In genomic region chr2:102235491-102235890, GRCh38 we compare ENCODE assay signal across 9 cellular contexts. TPM values are rescaled to one million over a fixed set of nuclear protein-coding genes. Genes with fewer than 3 reads are reported as not detected.
A peak's percentile ranks its signal among the peaks of the same experiment; 100 is the strongest.
DNase-seq lines count a peak whose midpoint lies in the region; ATAC-seq and TF ChIP-seq lines count a peak whose summit lies in the region.
"Had no signal": no experiment of that assay in that cellular context is flagged by ENCODE, and none has a peak within 500 bp of the region (broad histone marks: within the 10 kb centered on the region; RNA-seq: fewer than 3 reads in every experiment).

No MANE protein-coding gene starts in this region.

- H3K36me3 ChIP-seq in ACC112 (ENCODE audit: insufficient read depth, low read length): peaks cover 10% of the 10 kb centered on the region; the same call in 1 of the 2 replicates

- ATAC-seq in HG02610 (IDR thresholded peaks at IDR 0.05; ENCODE audit: unreplicated experiment): no peak
- ATAC-seq in GM18907 (IDR thresholded peaks at IDR 0.05; ENCODE audit: unreplicated experiment): no peak

- H3K4me1 ChIP-seq in ACC112 (ENCODE audit: control insufficient read depth, insufficient read depth, low read length, unreplicated experiment): peaks cover 29% of the 10 kb centered on the region

- H3K27me3 ChIP-seq in ACC112 (ENCODE audit: insufficient read depth, low read length): no peaks in the 10 kb centered on the region

- peak overlapping the region; percentile 99 for H3K27ac ChIP-seq in ACC112 (ENCODE audit: low read depth, low read length)

- H2AFZ ChIP-seq in ACC112 (ENCODE audit: low read length, unreplicated experiment): no peak overlapping the region

- H3K4me3 ChIP-seq in ACC112 (ENCODE audit: low read depth, low read length) (no peak overlapping the region), foreskin fibroblast (ENCODE audit: low read depth in 1 of 2, low read length in 2 of 2) (no peak overlapping the region)

- no peaks in the 10 kb centered on the region for H3K79me2 ChIP-seq in ACC112 (ENCODE audit: control insufficient read depth, insufficient read depth, low read length, unreplicated experiment)

- in situ Hi-C loops in SK-MEL-5 (cut with HindIII; ENCODE audit: low pct_unique_long_range_greater_than_20kb, low sequenced_read_pairs): no loop called here

- DNase-seq in EL (peak; percentile 40), SK-MEL-5 (ENCODE audit: low read depth, low spot score) (peak; percentile 50), foreskin fibroblast (peak in 1 of 2 donors; percentile 31), NCI-H1048 (lab: John Stamatoyannopoulos, UW) (no peak), NCI-H2227 treated with DMSO at 0.1 percent for 48 hours (lab: John Stamatoyannopoulos, UW) (no peak)
- DNase-seq: activated effector memory CD4-positive, alpha-beta T cell treated with Interleukin-2 at 50 U/mL for 16 hours had no signal

- TF ChIP-seq CTCF in foreskin fibroblast (IDR thresholded peaks at IDR 0.05; ENCODE audit: low read depth, low read length): peak; percentile 20

RNA-seq across cellular contexts. Expression of gene IL1RL2, which starts 48.7 kb away (rescaled TPM):
- total RNA-seq in SK-MEL-5 (2014; rRNA removed; shearing (Covaris generic)): not detected in 2 replicates
- polyA plus RNA-seq in SK-MEL-5 (2015; cell fraction: cytosol; rRNA removed): not detected in 2 replicates
- not detected in 2 replicates for polyA plus RNA-seq in SK-MEL-5 (2015; cell fraction: nucleus; rRNA removed)

Comparison
In these comparisons a context has a peak if more than half of its experiments do, and no peak if none do; other contexts are left out.
1. DNase-seq: peak in EL (single experiment) and SK-MEL-5 (single experiment); none in NCI-H1048 (single experiment) and NCI-H2227 treated with DMSO at 0.1 percent for 48 hours (single experiment).